Comparison of ENCODE assay signal across 17 cellular contexts in genomic region chr2:143692162-143692561, GRCh38.
"Had no signal": no experiment of that assay in that cellular context is flagged by ENCODE, and none has a peak within 500 bp of the region (broad histone marks: within the 10 kb centered on the region; RNA-seq: fewer than 3 reads in every experiment).

No MANE protein-coding gene starts in this region.

- H3K27me3 Mint-ChIP-seq: activated naive CD8-positive, alpha-beta T cell treated with anti-CD3 and anti-CD28 coated beads for 36 hours had no signal

- H3K27ac ChIP-seq: breast epithelium, dorsolateral prefrontal cortex, esophagus squamous epithelium had no signal

- H3K36me3 Mint-ChIP-seq: type B pancreatic cell had no signal

- H3K9me3 ChIP-seq: breast epithelium, esophagus squamous epithelium had no signal

- H3K9me3 Mint-ChIP-seq: activated naive CD8-positive, alpha-beta T cell treated with anti-CD3 and anti-CD28 coated beads for 36 hours; activated T-cell treated with anti-CD3 and anti-CD28 coated beads, Interleukin-2, amount 50 U/mL, for 4 hours; type B pancreatic cell had no signal

- ATAC-seq: activated T-cell treated with anti-CD3 and anti-CD28 coated beads, Interleukin-2, amount 50 U/mL, for 4 hours; left ventricle myocardium superior; right cardiac atrium had no signal

- H3K27me3 ChIP-seq: breast epithelium, dorsolateral prefrontal cortex, esophagus squamous epithelium had no signal

- H3K4me1 ChIP-seq: breast epithelium, esophagus squamous epithelium had no signal

- H3K4me3 Mint-ChIP-seq: activated naive CD8-positive, alpha-beta T cell treated with anti-CD3 and anti-CD28 coated beads for 36 hours; activated T-cell treated with anti-CD3 and anti-CD28 coated beads, Interleukin-2, amount 50 U/mL, for 4 hours; type B pancreatic cell had no signal

- DNase-seq: activated CD4-positive, alpha-beta T cell treated with anti-CD3 and anti-CD28 coated beads, Interleukin-2, amount 50 U/mL, for 48 hours; activated CD4-positive, CD25-positive, alpha-beta regulatory T cell treated with anti-CD3 and anti-CD28 coated beads, Interleukin-2, amount 50 U/mL, for 72 hours; activated gamma-delta T cell; activated naive CD8-positive, alpha-beta T cell treated with anti-CD3 and anti-CD28 coated beads for 36 hours; activated T-cell treated with anti-CD3 and anti-CD28 coated beads, Interleukin-2, amount 50 U/mL, for 4 hours; dorsolateral prefrontal cortex; esophagus squamous epithelium; foreskin fibroblast; kidney; left ventricle myocardium superior; mesenchymal stem cell; posterior cingulate gyrus; right cardiac atrium; stimulated activated CD4-positive, alpha-beta T cell treated with anti-CD3 and anti-CD28 coated beads, Interleukin-12 subunit alpha, Interleukin-12 subunit beta, amount 100 ng/mL, for 4 hours; stimulated activated naive CD4-positive, alpha-beta T cell had no signal

- H3K36me3 ChIP-seq: breast epithelium, esophagus squamous epithelium had no signal

- H3K27ac Mint-ChIP-seq: activated naive CD8-positive, alpha-beta T cell treated with anti-CD3 and anti-CD28 coated beads for 36 hours; type B pancreatic cell had no signal

- H3K4me3 ChIP-seq: breast epithelium, dorsolateral prefrontal cortex, esophagus squamous epithelium had no signal
